In genomic region chr6:33204415-33205171, GRCh38 we compare ENCODE assay signal across 1 cellular context.
TF ChIP-seq lines count a peak whose summit lies in the region.

Gene HSD17B8, plus strand, starts transcription at chr6:33204655. Its CDS starts 14 bp downstream, at chr6:33204669.

TF ChIP-seq in K562, 482 proteins besides CTCF, POLR2A, EP300 and RAD21 (continued from another document and continues in another):
- no peak for TF ChIP-seq ZNF407 (IDR thresholded peaks at IDR 0.05; ENCODE audit: low read depth)
- TF ChIP-seq KLF16 (IDR thresholded peaks at IDR 0.05): no peak
- TF ChIP-seq USF2 (CRISPR knock-in tag; IDR thresholded peaks at IDR 0.05): no peak
- TF ChIP-seq PHTF2 (CRISPR knock-in tag; IDR thresholded peaks at IDR 0.05): no peak
- no peak for TF ChIP-seq CHAMP1 (IDR thresholded peaks at IDR 0.05)
- no peak for TF ChIP-seq ZBTB11 (CRISPR knock-in tag; IDR thresholded peaks at IDR 0.05)
- no peak for TF ChIP-seq MCM2 (IDR thresholded peaks at IDR 0.05; ENCODE audit: low read depth)
- peak in 1 of 2 experiments; percentile 47; a peak in 1 of 4 replicates for TF ChIP-seq KDM4B (IDR thresholded peaks at IDR 0.05; ENCODE audit: borderline replicate concordance in 2 of 2, low read depth in 1 of 2)
- no peak for TF ChIP-seq ZNF740 (CRISPR knock-in tag; IDR thresholded peaks at IDR 0.05)
- 0 out of 4 replicates have a peak, but pooled peaks of 1 of the 2 experiments have one; percentile 14 for TF ChIP-seq ZNF740 (tag; IDR thresholded peaks at IDR 0.05)
- TF ChIP-seq FOXP1 (CRISPR knock-in tag; IDR thresholded peaks at IDR 0.05): no peak; the same call in 1 of the 2 replicates
- TF ChIP-seq KLF10 (CRISPR knock-in tag; IDR thresholded peaks at IDR 0.05): 0 out of 2 replicates have a peak, but pooled peaks have one; percentile 64
- no peak for TF ChIP-seq HMG20A (CRISPR knock-in tag; conservative IDR thresholded peaks at IDR 0.05)
- TF ChIP-seq SPI1 (IDR thresholded peaks at IDR 0.05; ENCODE audit: borderline replicate concordance, low read depth, low read length): no peak
- no peak for TF ChIP-seq KAT2B (IDR thresholded peaks at IDR 0.05; ENCODE audit: low read depth, low read length)
- TF ChIP-seq ZBED1 (IDR thresholded peaks at IDR 0.05): no peak; the same call in 1 of the 2 replicates
- TF ChIP-seq PHF20 (IDR thresholded peaks at IDR 0.05; ENCODE audit: partially characterized antibody): no peak
- TF ChIP-seq HDAC6 (IDR thresholded peaks at IDR 0.05; ENCODE audit: low read depth, low read length): no peak
- no peak for TF ChIP-seq CUX1 (CRISPR knock-in tag; IDR thresholded peaks at IDR 0.05)
- peak; percentile 89 for TF ChIP-seq RBFOX2 (IDR thresholded peaks at IDR 0.05; ENCODE audit: low read depth, low read length)
- TF ChIP-seq IRF9 (tag; IDR thresholded peaks at IDR 0.05): no peak
- TF ChIP-seq ARID4B (CRISPR knock-in tag; IDR thresholded peaks at IDR 0.05): peak; percentile 51; the same call in 1 of the 2 replicates
- no peak for TF ChIP-seq SAFB2 (IDR thresholded peaks at IDR 0.05; ENCODE audit: borderline replicate concordance, low read depth, low read length, severe bottlenecking)
- no peak for TF ChIP-seq MECOM (CRISPR knock-in tag; IDR thresholded peaks at IDR 0.05)
- TF ChIP-seq MAFF (IDR thresholded peaks at IDR 0.05; ENCODE audit: low read length): no peak
